ENCODE assay signal across 37 cellular contexts in the genomic region with DNA sequence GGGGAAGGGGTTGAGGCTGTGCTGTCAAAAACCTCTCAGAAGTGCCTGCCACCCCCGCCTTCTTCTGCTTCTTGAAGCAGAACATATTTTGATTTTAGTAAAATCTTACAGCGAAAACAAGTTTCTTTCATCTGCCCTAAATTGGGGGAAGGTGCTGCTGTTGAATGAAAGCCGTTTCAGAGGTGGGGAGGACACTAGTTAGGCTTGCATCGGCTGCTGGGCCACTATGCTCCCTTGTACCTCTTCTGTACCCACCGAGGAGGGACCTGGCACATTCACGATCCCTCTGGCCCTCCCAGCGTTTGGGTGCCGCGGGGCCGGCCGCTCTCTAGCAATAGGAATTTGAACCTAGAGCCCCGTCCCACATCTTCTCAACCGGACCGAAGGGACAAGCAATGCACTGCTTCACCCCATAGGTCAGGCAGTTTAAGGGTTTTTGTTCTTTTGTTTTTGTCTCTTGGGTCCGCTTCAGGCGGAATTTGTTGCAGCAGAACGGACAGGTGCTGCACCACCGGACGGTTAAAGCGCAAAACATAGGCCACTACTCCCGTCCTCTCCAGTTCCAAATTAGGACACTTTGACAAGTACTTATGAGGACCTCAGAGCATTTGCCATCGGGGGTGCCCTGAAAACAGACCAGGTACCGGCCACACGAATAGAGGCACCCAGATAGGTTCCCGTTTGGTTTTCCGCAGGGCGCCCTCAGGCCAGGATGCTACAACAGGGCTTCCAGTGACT. TPM values are rescaled to one million over a fixed set of nuclear protein-coding genes. Genes with fewer than 3 reads are reported as not detected.
"Had no signal": no experiment of that assay in that cellular context is flagged by ENCODE, and none has a peak within 500 bp of the region (broad histone marks: within the 10 kb centered on the region; RNA-seq: fewer than 3 reads in every experiment).

No MANE protein-coding gene starts in this region.

- H3K27ac ChIP-seq: ascending aorta, cardiac muscle cell, VCaP had no signal

- H3K36me3 ChIP-seq: ascending aorta, cardiac muscle cell had no signal

- H3K9me3 Mint-ChIP-seq: activated CD4-positive, alpha-beta memory T cell treated with anti-CD3 and anti-CD28 coated beads, Interleukin-2, amount 10 ng/mL, durations not matched to agents 7 days and 5 days; activated CD4-positive, alpha-beta T cell treated with anti-CD3 and anti-CD28 coated beads, Interleukin-2, amount 10 ng/mL, durations not matched to agents 7 days and 5 days; activated naive CD4-positive, alpha-beta T cell treated with anti-CD3 and anti-CD28 coated beads, Interleukin-2, amount 10 ng/mL, durations not matched to agents 7 days and 5 days; activated T-cell treated with anti-CD3 and anti-CD28 coated beads, Interleukin-2, amount 50 U/mL, for 24 hours; activated T-helper 2 cell treated with anti-CD3 and anti-CD28 coated beads, Interferon-gamma antibody, Interleukin-2, Interleukin-4, amounts not matched to agents 10 μg/mL and 5 μg/mL and 100 μg/mL, durations not matched to agents 14 hours and 24 hours and 36 hours; T-helper 1 cell treated with Interleukin-12 subunit alpha and Interleukin-12 subunit beta and Interleukin-4 antibody, amounts not matched to agents 30 μg/mL and 1 μg/mL, for 36 hours; T-helper 2 cell treated with Interferon-gamma antibody and Interleukin-4, amounts not matched to agents 5 μg/mL and 100 μg/mL, for 36 hours had no signal

- DNase-seq: activated CD4-positive, alpha-beta memory T cell treated with anti-CD3 and anti-CD28 coated beads, Interleukin-2, amount 10 ng/mL, durations not matched to agents 7 days and 5 days; activated CD4-positive, alpha-beta T cell treated with anti-CD3 and anti-CD28 coated beads for 1 hour; activated CD4-positive, alpha-beta T cell treated with anti-CD3 and anti-CD28 coated beads for 36 hours; activated CD4-positive, alpha-beta T cell treated with anti-CD3 and anti-CD28 coated beads for 48 hours; activated CD4-positive, alpha-beta T cell treated with anti-CD3 and anti-CD28 coated beads, Interleukin-2, amount 10 ng/mL, durations not matched to agents 7 days and 5 days; activated CD4-positive, alpha-beta T cell treated with anti-CD3 and anti-CD28 coated beads, Interleukin-2, amount 50 U/mL, for 48 hours; activated CD4-positive, CD25-positive, alpha-beta regulatory T cell; activated CD8-positive, alpha-beta memory T cell treated with anti-CD3 and anti-CD28 coated beads for 24 hours; activated CD8-positive, alpha-beta memory T cell treated with anti-CD3 and anti-CD28 coated beads, Interleukin-2, amount 10 ng/mL, durations not matched to agents 7 days and 5 days; activated CD8-positive, alpha-beta memory T cell treated with anti-CD3 and anti-CD28 coated beads, Interleukin-2, amount 50 U/mL, for 48 hours; activated CD8-positive, alpha-beta T cell treated with anti-CD3 and anti-CD28 coated beads, Interleukin-2, amount 10 ng/mL, durations not matched to agents 7 days and 5 days; activated effector memory CD4-positive, alpha-beta T cell treated with Interleukin-2 at 50 U/mL for 16 hours; activated gamma-delta T cell; activated naive CD4-positive, alpha-beta T cell treated with anti-CD3 and anti-CD28 coated beads, Interleukin-2, amount 10 ng/mL, durations not matched to agents 7 days and 5 days; activated naive CD4-positive, alpha-beta T cell treated with Interleukin-2 at 50 U/mL for 16 hours; activated naive CD8-positive, alpha-beta T cell treated with anti-CD3 and anti-CD28 coated beads, Interleukin-2, amount 10 ng/mL, durations not matched to agents 7 days and 5 days; activated naive CD8-positive, alpha-beta T cell treated with anti-CD3 and anti-CD28 coated beads, Interleukin-2, amount 50 U/mL, for 24 hours; activated T-cell treated with anti-CD3 and anti-CD28 coated beads, Interleukin-2, amount 50 U/mL, for 24 hours; activated T-cell treated with anti-CD3 and anti-CD28 coated beads, Interleukin-2, amount 50 U/mL, for 48 hours; amygdala; anterior cingulate cortex; caudate nucleus; T-helper 1 cell; T-helper 2 cell; T-helper 9 cell had no signal

- ATAC-seq: activated CD4-positive, alpha-beta T cell treated with anti-CD3 and anti-CD28 coated beads for 36 hours; activated CD8-positive, alpha-beta memory T cell treated with anti-CD3 and anti-CD28 coated beads, Interleukin-2, amount 10 ng/mL, durations not matched to agents 7 days and 5 days; activated CD8-positive, alpha-beta T cell treated with anti-CD3 and anti-CD28 coated beads, Interleukin-2, amount 10 ng/mL, durations not matched to agents 7 days and 5 days; activated naive CD8-positive, alpha-beta T cell treated with anti-CD3 and anti-CD28 coated beads, Interleukin-2, amount 50 U/mL, for 24 hours had no signal

- H3K4me1 ChIP-seq: ascending aorta had no signal

- H3K4me3 ChIP-seq: ascending aorta, cardiac muscle cell had no signal

- H3K27ac Mint-ChIP-seq: activated CD4-positive, alpha-beta memory T cell treated with anti-CD3 and anti-CD28 coated beads, Interleukin-2, amount 10 ng/mL, durations not matched to agents 7 days and 5 days; activated CD4-positive, alpha-beta T cell treated with anti-CD3 and anti-CD28 coated beads for 36 hours; activated CD4-positive, alpha-beta T cell treated with anti-CD3 and anti-CD28 coated beads, Interleukin-2, amount 10 ng/mL, durations not matched to agents 7 days and 5 days; activated CD8-positive, alpha-beta memory T cell treated with anti-CD3 and anti-CD28 coated beads, Interleukin-2, amount 10 ng/mL, durations not matched to agents 7 days and 5 days; activated CD8-positive, alpha-beta T cell treated with anti-CD3 and anti-CD28 coated beads, Interleukin-2, amount 10 ng/mL, durations not matched to agents 7 days and 5 days; activated naive CD4-positive, alpha-beta T cell treated with anti-CD3 and anti-CD28 coated beads, Interleukin-2, amount 10 ng/mL, durations not matched to agents 7 days and 5 days; activated naive CD4-positive, alpha-beta T cell treated with anti-CD3 and anti-CD28 coated beads, Interleukin-2, amount 50 U/mL, for 24 hours; activated naive CD8-positive, alpha-beta T cell; activated naive CD8-positive, alpha-beta T cell treated with anti-CD3 and anti-CD28 coated beads, Interleukin-2, amount 10 ng/mL, durations not matched to agents 7 days and 5 days; activated naive CD8-positive, alpha-beta T cell treated with anti-CD3 and anti-CD28 coated beads, Interleukin-2, amount 50 U/mL, for 24 hours; activated T-cell treated with anti-CD3 and anti-CD28 coated beads, Interleukin-2, amount 50 U/mL, for 24 hours; activated T-helper 2 cell treated with anti-CD3 and anti-CD28 coated beads, Interferon-gamma antibody, Interleukin-2, Interleukin-4, amounts not matched to agents 10 μg/mL and 5 μg/mL and 100 μg/mL, durations not matched to agents 14 hours and 24 hours and 36 hours; brain; T-helper 1 cell treated with Interleukin-12 subunit alpha and Interleukin-12 subunit beta and Interleukin-4 antibody, amounts not matched to agents 30 μg/mL and 1 μg/mL, for 36 hours; T-helper 2 cell treated with Interferon-gamma antibody and Interleukin-4, amounts not matched to agents 5 μg/mL and 100 μg/mL, for 36 hours had no signal

- H3K9me3 ChIP-seq: ascending aorta had no signal

- H3K36me3 Mint-ChIP-seq: activated naive CD4-positive, alpha-beta T cell treated with anti-CD3 and anti-CD28 coated beads, Interleukin-2, amount 50 U/mL, for 24 hours; activated naive CD8-positive, alpha-beta T cell; activated naive CD8-positive, alpha-beta T cell treated with anti-CD3 and anti-CD28 coated beads, Interleukin-2, amount 10 ng/mL, durations not matched to agents 7 days and 5 days; brain had no signal

- H3K4me3 Mint-ChIP-seq: activated CD4-positive, alpha-beta memory T cell treated with anti-CD3 and anti-CD28 coated beads, Interleukin-2, amount 10 ng/mL, durations not matched to agents 7 days and 5 days; activated CD4-positive, alpha-beta T cell treated with anti-CD3 and anti-CD28 coated beads for 36 hours; activated CD4-positive, alpha-beta T cell treated with anti-CD3 and anti-CD28 coated beads, Interleukin-2, amount 10 ng/mL, durations not matched to agents 7 days and 5 days; activated CD8-positive, alpha-beta memory T cell treated with anti-CD3 and anti-CD28 coated beads, Interleukin-2, amount 10 ng/mL, durations not matched to agents 7 days and 5 days; activated CD8-positive, alpha-beta T cell treated with anti-CD3 and anti-CD28 coated beads, Interleukin-2, amount 10 ng/mL, durations not matched to agents 7 days and 5 days; activated naive CD4-positive, alpha-beta T cell treated with anti-CD3 and anti-CD28 coated beads, Interleukin-2, amount 10 ng/mL, durations not matched to agents 7 days and 5 days; activated naive CD4-positive, alpha-beta T cell treated with anti-CD3 and anti-CD28 coated beads, Interleukin-2, amount 50 U/mL, for 24 hours; activated naive CD8-positive, alpha-beta T cell; activated naive CD8-positive, alpha-beta T cell treated with anti-CD3 and anti-CD28 coated beads, Interleukin-2, amount 10 ng/mL, durations not matched to agents 7 days and 5 days; activated naive CD8-positive, alpha-beta T cell treated with anti-CD3 and anti-CD28 coated beads, Interleukin-2, amount 50 U/mL, for 24 hours; activated T-cell treated with anti-CD3 and anti-CD28 coated beads, Interleukin-2, amount 50 U/mL, for 24 hours; brain; central memory CD8-positive, alpha-beta T cell; T-helper 1 cell treated with Interleukin-12 subunit alpha and Interleukin-12 subunit beta and Interleukin-4 antibody, amounts not matched to agents 30 μg/mL and 1 μg/mL, for 36 hours; T-helper 2 cell treated with Interferon-gamma antibody and Interleukin-4, amounts not matched to agents 5 μg/mL and 100 μg/mL, for 36 hours had no signal

RNA-seq across cellular contexts. Expression of gene SLC6A5, which starts 5.6 kb away (rescaled TPM):
- total RNA-seq: activated CD4-positive, alpha-beta memory T cell treated with anti-CD3 and anti-CD28 coated beads, Interleukin-2, amount 10 ng/mL, durations not matched to agents 7 days and 5 days; activated CD4-positive, alpha-beta T cell treated with anti-CD3 and anti-CD28 coated beads for 36 hours; activated CD4-positive, alpha-beta T cell treated with anti-CD3 and anti-CD28 coated beads, Interleukin-2, amount 10 ng/mL, durations not matched to agents 7 days and 5 days; activated CD8-positive, alpha-beta memory T cell treated with anti-CD3 and anti-CD28 coated beads, Interleukin-2, amount 10 ng/mL, durations not matched to agents 7 days and 5 days; activated CD8-positive, alpha-beta T cell treated with anti-CD3 and anti-CD28 coated beads, Interleukin-2, amount 10 ng/mL, durations not matched to agents 7 days and 5 days; activated naive CD8-positive, alpha-beta T cell treated with anti-CD3 and anti-CD28 coated beads, Interleukin-2, amount 10 ng/mL, durations not matched to agents 7 days and 5 days; activated T-helper 2 cell treated with anti-CD3 and anti-CD28 coated beads, Interferon-gamma antibody, Interleukin-2, Interleukin-4, amounts not matched to agents 10 μg/mL and 5 μg/mL and 100 μg/mL, durations not matched to agents 14 hours and 24 hours and 36 hours; ascending aorta; bronchial epithelial cell; cardiac muscle cell had no signal
- polyA plus RNA-seq: adipose tissue, cardiac muscle cell had no signal
